ENCODE assay signal across 1 cellular context in genomic region chr10:124477614-124478363, GRCh38.
TF ChIP-seq lines count a peak whose summit lies in the region.

No MANE protein-coding gene starts in this region.

TF ChIP-seq in SK-N-SH treated with all-trans-retinoic acid at 6 μM for 48 hours, 23 proteins besides CTCF, POLR2A, EP300 and RAD21 (continued from another document):
- TF ChIP-seq POU6F1 (CRISPR knock-in tag; IDR thresholded peaks at IDR 0.05; ENCODE audit: borderline replicate concordance, low read depth) (no peak), ZC3H10 (CRISPR knock-in tag; IDR thresholded peaks at IDR 0.05) (no peak), ISL1 (CRISPR knock-in tag; IDR thresholded peaks at IDR 0.05) (no peak), CSRNP3 (CRISPR knock-in tag; IDR thresholded peaks at IDR 0.05) (no peak), CREB5 (CRISPR knock-in tag; IDR thresholded peaks at IDR 0.05; ENCODE audit: low read depth) (no peak), SNAI2 (CRISPR knock-in tag; IDR thresholded peaks at IDR 0.05) (no peak), GLIS3 (CRISPR knock-in tag; IDR thresholded peaks at IDR 0.05) (no peak), ZNF565 (CRISPR knock-in tag; conservative IDR thresholded peaks at IDR 0.05; ENCODE audit: low read depth) (no peak), ZFP30 (CRISPR knock-in tag; IDR thresholded peaks at IDR 0.05) (no peak), TOX (CRISPR knock-in tag; IDR thresholded peaks at IDR 0.05; ENCODE audit: borderline replicate concordance) (no peak), OSR1 (CRISPR knock-in tag; IDR thresholded peaks at IDR 0.05) (no peak), ARNTL (CRISPR knock-in tag; IDR thresholded peaks at IDR 0.05; ENCODE audit: borderline replicate concordance, low read depth) (no peak), TCF4 (CRISPR knock-in tag; IDR thresholded peaks at IDR 0.05; ENCODE audit: borderline replicate concordance) (no peak), ZNF70 (CRISPR knock-in tag; IDR thresholded peaks at IDR 0.05) (no peak), ZNF8 (CRISPR knock-in tag; IDR thresholded peaks at IDR 0.05) (no peak)
